15 cellular contexts compared by ENCODE assay signal in the genomic region with DNA sequence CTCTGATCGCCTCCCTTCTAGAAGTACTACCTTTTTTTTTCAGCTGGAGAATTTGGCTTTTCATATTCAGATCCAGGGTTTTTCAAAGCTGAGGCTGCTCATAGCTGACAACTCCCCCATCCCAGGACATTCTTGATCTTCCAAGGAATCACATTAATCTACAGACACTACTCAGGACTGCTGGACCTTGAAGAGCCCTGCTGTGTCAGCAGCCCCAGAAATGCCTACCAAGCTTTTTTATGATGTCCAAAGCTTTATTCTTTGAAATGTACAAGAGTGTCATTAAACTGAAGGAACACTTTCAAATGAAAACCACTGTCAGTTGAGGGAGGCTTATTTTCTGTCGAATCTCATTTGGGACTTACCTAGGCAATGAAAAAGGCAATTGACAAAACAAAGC.
A peak's percentile ranks its signal among the peaks of the same experiment; 100 is the strongest.
DNase-seq lines count a peak whose midpoint lies in the region; ATAC-seq, FAIRE-seq and TF ChIP-seq lines count a peak whose summit lies in the region.
"Had no signal": no experiment of that assay in that cellular context is flagged by ENCODE, and none has a peak within 500 bp of the region (broad histone marks: within the 10 kb centered on the region; RNA-seq: fewer than 3 reads in every experiment).

No MANE protein-coding gene starts in this region.

- H3K9me3 ChIP-seq in HepG2 (ENCODE audit: low read length) (no peaks in the 10 kb centered on the region), right lobe of liver (no peaks in the 10 kb centered on the region), parathyroid adenoma (ENCODE audit: control insufficient read depth, low read length) (no peaks in the 10 kb centered on the region), vagina (no peaks in the 10 kb centered on the region)
- H3K9me3 ChIP-seq: A549, BE2C had no signal

- in situ Hi-C loops in HepG2 (cut with HindIII; ENCODE audit: extremely low pct_ligation_motif_present, low pct_unique_long_range_greater_than_20kb) = no loop called here

- no peak overlapping the region for H3K27ac Mint-ChIP-seq in stimulated activated naive B cell treated with anti-CD40 and anti-IgM and Interleukin-4, amounts not matched to agents 10 μg/mL and 1 μg/mL and 100 μg/mL, for 72 hours
- H3K27ac Mint-ChIP-seq: H9 had no signal

- H3K9me3 Mint-ChIP-seq in stimulated activated naive B cell treated with anti-CD40 and anti-IgM and Interleukin-4, amounts not matched to agents 10 μg/mL and 1 μg/mL and 100 μg/mL, for 72 hours = peaks cover 3 to 5% of the 10 kb centered on the region in 2 donors
- H3K9me3 Mint-ChIP-seq: H9 had no signal

- H3K36me3 ChIP-seq in HepG2 (replicated peaks in 1 of 2; ENCODE audit: control insufficient read depth in 1 of 2, insufficient read depth in 2 of 2, low read length in 2 of 2) (no peaks in the 10 kb centered on the region), right lobe of liver (no peaks in the 10 kb centered on the region), parathyroid adenoma (ENCODE audit: control insufficient read depth, insufficient read depth, low read length) (no peaks in the 10 kb centered on the region), vagina (no peaks in the 10 kb centered on the region)
- H3K36me3 ChIP-seq: BE2C had no signal

- H3K27me3 Mint-ChIP-seq in stimulated activated naive B cell treated with anti-CD40 and anti-IgM and Interleukin-4, amounts not matched to agents 10 μg/mL and 1 μg/mL and 100 μg/mL, for 72 hours = no peaks in the 10 kb centered on the region

- ATAC-seq in HepG2 (no peak), right lobe of liver (no peak), HG03469 (IDR thresholded peaks at IDR 0.05; ENCODE audit: unreplicated experiment) (no peak)
- no peak for ATAC-seq in stimulated activated naive B cell treated with anti-CD40 and anti-IgM and Interleukin-4, amounts not matched to agents 10 μg/mL and 1 μg/mL and 100 μg/mL, for 72 hours (replicated peaks)
- ATAC-seq: A549 had no signal

- H4K20me1 ChIP-seq in HepG2 (ENCODE audit: insufficient read depth, low read length) = no peaks in the 10 kb centered on the region

- POLR2A ChIA-PET in HepG2 (lab: Yijun Ruan, JAX) = no interaction called here

- TF ChIP-seq EP300 in HepG2 (IDR thresholded peaks at IDR 0.05; ENCODE audit: low read depth in 2 of 2, low read length in 2 of 2) (no peak), HepG2 (CRISPR knock-in tag; IDR thresholded peaks at IDR 0.05; ENCODE audit: borderline replicate concordance) (no peak)

- CTCF ChIA-PET in HepG2 (lab: Yijun Ruan, JAX; ENCODE audit: low intra/inter-chr PET ratio, low total read pairs) = no interaction called here

- no peak for FAIRE-seq in HepG2 (lab: Jason Lieb, UNC)
- FAIRE-seq: A549, GM19239 had no signal

- H3K27me3 ChIP-seq in HepG2 (ENCODE audit: control insufficient read depth in 1 of 2, insufficient read depth in 2 of 2, low read length in 2 of 2) (no peaks in the 10 kb centered on the region), right lobe of liver (no peaks in the 10 kb centered on the region), parathyroid adenoma (ENCODE audit: control insufficient read depth, insufficient read depth, low read length) (no peaks in the 10 kb centered on the region), vagina (no peaks in the 10 kb centered on the region)

- no TSS peak for BruUV-seq in HepG2 (replicated peaks; lab: Mats Ljungman, UMichigan)

- no peak overlapping the region for H2AFZ ChIP-seq in HepG2 (ENCODE audit: low read length)
- H2AFZ ChIP-seq in parathyroid adenoma = peak overlapping the region; percentile 54

- H3K4me2 ChIP-seq in HepG2 (ENCODE audit: low read depth, low read length) = no peak overlapping the region
- peak overlapping the region; percentile 33 for H3K4me2 ChIP-seq in parathyroid adenoma (ENCODE audit: low read length)
- H3K4me2 ChIP-seq: A549 had no signal

- no peak overlapping the region for H3K27ac ChIP-seq in HepG2 (ENCODE audit: extremely low read length, insufficient read depth, low read length)
- no peak overlapping the region for H3K27ac ChIP-seq in right lobe of liver
- peak overlapping the region; percentile 85 for H3K27ac ChIP-seq in parathyroid adenoma
- H3K27ac ChIP-seq in vagina = peak overlapping the region; percentile 26
- H3K27ac ChIP-seq: A549 had no signal

- no peaks in the 10 kb centered on the region for H3K4me1 Mint-ChIP-seq in stimulated activated naive B cell treated with anti-CD40 and anti-IgM and Interleukin-4, amounts not matched to agents 10 μg/mL and 1 μg/mL and 100 μg/mL, for 72 hours

- no peak overlapping the region for H3K4me3 Mint-ChIP-seq in stimulated activated naive B cell treated with anti-CD40 and anti-IgM and Interleukin-4, amounts not matched to agents 10 μg/mL and 1 μg/mL and 100 μg/mL, for 72 hours
- H3K4me3 Mint-ChIP-seq: H9 had no signal

- DNase-seq in HepG2 (ENCODE audit: low spot score) (no peak), right lobe of liver (no peak), left kidney (ENCODE audit: low read depth, low spot score) (peak; percentile 83), vagina (ENCODE audit: extremely low spot score in 2 of 2) (no peak), iPS-NIHi7 (ENCODE audit: extremely low spot score) (no peak)
- DNase-seq in stimulated activated naive B cell treated with anti-CD40 and anti-IgM and Interleukin-4, amounts not matched to agents 10 μg/mL and 1 μg/mL and 100 μg/mL, for 72 hours = no peak
- DNase-seq: BE2C, DMS53, GF-D8, GOT3, H9 had no signal

- TF ChIP-seq CTCF in HepG2 (CRISPR knock-in tag; IDR thresholded peaks at IDR 0.05) (no peak), right lobe of liver (IDR thresholded peaks at IDR 0.05) (no peak), parathyroid adenoma (IDR thresholded peaks at IDR 0.05) (no peak), vagina (IDR thresholded peaks at IDR 0.05) (no peak)

- no peak overlapping the region for H3K9ac ChIP-seq in HepG2 (ENCODE audit: insufficient read depth, low read depth, low read length)
- no peak overlapping the region for H3K9ac ChIP-seq in parathyroid adenoma

- H3K4me1 ChIP-seq in HepG2 (ENCODE audit: insufficient read depth, low read length) (no peaks in the 10 kb centered on the region), right lobe of liver (peaks cover 0 to 6% (median 0%) of the 10 kb centered on the region in 4 donors), parathyroid adenoma (peaks cover 39% of the 10 kb centered on the region), vagina (peaks cover 8% of the 10 kb centered on the region)
- H3K4me1 ChIP-seq: A549, BE2C had no signal

- no peaks in the 10 kb centered on the region for H3K79me2 ChIP-seq in HepG2 (ENCODE audit: insufficient read depth, low read length)
- H3K79me2 ChIP-seq in parathyroid adenoma = peaks cover 2% of the 10 kb centered on the region

- intact Hi-C loops in HepG2 (cut with micrococcal nuclease; ENCODE audit: unreplicated experiment) = no loop called here
- intact Hi-C loops in right lobe of liver (cut with DNase I) = no loop called here
- intact Hi-C loops in vagina (cut with DNase I) = no loop called here

- TF ChIP-seq RAD21 in HepG2 (CRISPR knock-in tag; IDR thresholded peaks at IDR 0.05) = no peak

- TF ChIP-seq POLR2A in HepG2 (IDR thresholded peaks at IDR 0.05; ENCODE audit: insufficient read depth in 1 of 2, low read depth in 2 of 2, low read length in 2 of 2) = no peak
- no peak for TF ChIP-seq POLR2A in right lobe of liver (IDR thresholded peaks at IDR 0.05)
- no peak for TF ChIP-seq POLR2A in vagina (IDR thresholded peaks at IDR 0.05)

- no peaks in the 10 kb centered on the region for H3K36me3 Mint-ChIP-seq in stimulated activated naive B cell treated with anti-CD40 and anti-IgM and Interleukin-4, amounts not matched to agents 10 μg/mL and 1 μg/mL and 100 μg/mL, for 72 hours

- WGBS in HepG2 (ENCODE audit: low lambda C conversion rate) = 5% methylated on average over 2 of the region's 2 CpGs
- WGBS in right lobe of liver (ENCODE audit: insufficient coverage, low coverage, low lambda C conversion rate, missing lambda C conversion rate) = 79% methylated on average over 2 of the region's 2 CpGs

- no peak overlapping the region for H3K4me3 ChIP-seq in HepG2 (replicated peaks in 1 of 3; ENCODE audit: insufficient read depth in 1 of 3, low read depth in 2 of 3, low read length in 3 of 3)
- no peak overlapping the region for H3K4me3 ChIP-seq in right lobe of liver
- H3K4me3 ChIP-seq in parathyroid adenoma (ENCODE audit: low read depth, low read length) = peak overlapping the region; percentile 8
- no peak overlapping the region for H3K4me3 ChIP-seq in vagina
- H3K4me3 ChIP-seq: A549 had no signal

TF ChIP-seq in HepG2, 621 proteins besides CTCF, POLR2A, EP300 and RAD21:
- no peak for TF ChIP-seq ZNF180 (CRISPR knock-in tag; IDR thresholded peaks at IDR 0.05; ENCODE audit: borderline replicate concordance, low read depth)
- peak; percentile 43 to 58 for TF ChIP-seq MAFK (conservative IDR thresholded peaks at IDR 0.05 in 1 of 2, IDR thresholded peaks at IDR 0.05 in 1 of 2; ENCODE audit: low read length in 2 of 2)
- peak; percentile 52 for TF ChIP-seq MAFF (IDR thresholded peaks at IDR 0.05; ENCODE audit: low read depth, low read length)
- no peak for TF ChIP-seq MED13 (CRISPR knock-in tag; IDR thresholded peaks at IDR 0.05)

Comparison
In these comparisons a context has a peak if more than half of its experiments do, and no peak if none do; other contexts are left out.
1. H3K27ac ChIP-seq: peak in parathyroid adenoma (single experiment) and vagina (single experiment); none in HepG2 (single experiment) and right lobe of liver (0 of 3).